In genomic region chr11:61516675-61517516, GRCh38 we compare ENCODE assay signal across 8 cellular contexts. TPM values are rescaled to one million over a fixed set of nuclear protein-coding genes. Genes with fewer than 3 reads are reported as not detected.
DNase-seq lines count a peak whose midpoint lies in the region; TF ChIP-seq lines count a peak whose summit lies in the region.

No MANE protein-coding gene starts in this region.

- no peak overlapping the region for H3K27ac Mint-ChIP-seq in osteocyte (ENCODE audit: unreplicated experiment)

- 23% methylated on average over 18 of the region's 23 CpGs for WGBS in esophagus muscularis mucosa

- peak; percentile 23 for DNase-seq in DMS114 treated with DMSO at 0.1 percent for 48 hours (lab: John Stamatoyannopoulos, UW; ENCODE audit: unreplicated experiment)
- peak; percentile 16 for DNase-seq in M059J (ENCODE audit: low read depth)
- DNase-seq in activated T-cell treated with anti-CD3 and anti-CD28 coated beads for 24 hours (ENCODE audit: low read depth): peak; percentile 39
- no peak for DNase-seq in esophagus muscularis mucosa (ENCODE audit: extremely low spot score)
- no peak for DNase-seq in osteocyte (ENCODE audit: extremely low spot score, unreplicated experiment)
- peak in 1 of 2 donors; percentile 46 for DNase-seq in uterus
- DNase-seq in middle frontal gyrus (ENCODE audit: extremely low spot score, low spot score): no peak
- no peak for DNase-seq in pons (ENCODE audit: low spot score)

- no peaks in the 10 kb centered on the region for H3K9me3 Mint-ChIP-seq in osteocyte (ENCODE audit: unreplicated experiment)

- peaks cover 6% of the 10 kb centered on the region for H3K27me3 Mint-ChIP-seq in osteocyte (ENCODE audit: unreplicated experiment)

- peaks cover 0 to 4% (median 0%) of the 10 kb centered on the region in 4 donors for H3K36me3 ChIP-seq in esophagus muscularis mucosa
- no peaks in the 10 kb centered on the region for H3K36me3 ChIP-seq in uterus

- TF ChIP-seq POLR2A in esophagus muscularis mucosa (IDR thresholded peaks at IDR 0.05; ENCODE audit: low read depth) (no peak), uterus (IDR thresholded peaks at IDR 0.05) (no peak)

- H3K27me3 ChIP-seq in esophagus muscularis mucosa (peaks cover 0 to 40% (median 8%) of the 10 kb centered on the region in 4 donors), uterus (no peaks in the 10 kb centered on the region)

- H3K4me1 ChIP-seq in esophagus muscularis mucosa (peaks cover 5 to 15% (median 13%) of the 10 kb centered on the region in 4 donors), uterus (no peaks in the 10 kb centered on the region)

- H3K9me3 ChIP-seq in esophagus muscularis mucosa: no peaks in the 10 kb centered on the region
- no peaks in the 10 kb centered on the region for H3K9me3 ChIP-seq in uterus

- no peak overlapping the region for H3K27ac ChIP-seq in esophagus muscularis mucosa (replicated peaks in 1 of 4)
- H3K27ac ChIP-seq in uterus: no peak overlapping the region

- H3K4me3 Mint-ChIP-seq in osteocyte (ENCODE audit: unreplicated experiment): no peak overlapping the region

- TF ChIP-seq CTCF in esophagus muscularis mucosa (IDR thresholded peaks at IDR 0.05): peak in 2 of 3 experiments; percentile 94 to 99
- peak; percentile 98 for TF ChIP-seq CTCF in osteocyte (IDR thresholded peaks at IDR 0.05)
- peak; percentile 86 to 91 (median 89) for TF ChIP-seq CTCF in uterus (IDR thresholded peaks at IDR 0.05)

- no peaks in the 10 kb centered on the region for H3K4me1 Mint-ChIP-seq in osteocyte (ENCODE audit: unreplicated experiment)

- no peaks in the 10 kb centered on the region for H3K36me3 Mint-ChIP-seq in osteocyte (ENCODE audit: unreplicated experiment)

- H3K4me3 ChIP-seq in esophagus muscularis mucosa: peak overlapping the region; percentile 2 to 28 (median 16)
- H3K4me3 ChIP-seq in uterus: no peak overlapping the region

- no peak for TF ChIP-seq EP300 in esophagus muscularis mucosa (IDR thresholded peaks at IDR 0.05)

- intact Hi-C loops in esophagus muscularis mucosa (cut with DNase I) (loop anchor here (2.0 kb wide), 2 partner anchors 40 to 70 kb away; no protein-coding TSS in a partner anchor), uterus (cut with DNase I; ENCODE audit: low total_unique reads) (no loop called here)

RNA-seq across cellular contexts. Expression of gene LRRC10B, which starts 8.3 kb away (rescaled TPM):
- total RNA-seq in M059J (2014; rRNA removed; shearing (Covaris generic)): 0.64 and 2.4 TPM in 2 replicates
- total RNA-seq in esophagus muscularis mucosa (1 to 10 TPM in 3 of 4 donors, not detected in 1; 1.3 to 2.2 (median 2.0) TPM), osteocyte (not detected in 2 replicates), uterus (10 to 100 TPM in 1 of 4 donors, 1 to 10 TPM in 2, under 1 TPM in 1; 0.59 to 39.7 (median 3.1) TPM)

Comparison
In these comparisons a context has a peak if more than half of its experiments do, and no peak if none do; other contexts are left out.
1. DNase-seq: peak in DMS114 treated with DMSO at 0.1 percent for 48 hours (single experiment), M059J (single experiment) and activated T-cell treated with anti-CD3 and anti-CD28 coated beads for 24 hours (single experiment); none in esophagus muscularis mucosa (single experiment), osteocyte (single experiment), middle frontal gyrus (single experiment) and pons (single experiment).
2. H3K4me3 ChIP-seq: peak in esophagus muscularis mucosa (4 of 4); none in uterus (0 of 2).
3. Peak in every context shown above with its lines, with median percentiles within 50 percentile points of each other: CTCF ChIP-seq.